7 cellular contexts compared by ENCODE assay signal in genomic region chr11:61207906-61208305, GRCh38. TPM values are rescaled to one million over a fixed set of nuclear protein-coding genes. Genes with fewer than 3 reads are reported as not detected.
"Had no signal": no experiment of that assay in that cellular context is flagged by ENCODE, and none has a peak within 500 bp of the region (broad histone marks: within the 10 kb centered on the region; RNA-seq: fewer than 3 reads in every experiment).

No MANE protein-coding gene starts in this region.

RNA-seq across cellular contexts. Expression of gene PGA3, which starts 4.6 kb away (rescaled TPM):
- total RNA-seq: upper lobe of right lung, ureter had no signal

RNA-seq across cellular contexts. Expression of gene PGA4, which starts 14.2 kb away (rescaled TPM):
- total RNA-seq: ureter had no signal

RNA-seq across cellular contexts. Expression of gene PGA5, which starts 33.1 kb away (rescaled TPM):
- total RNA-seq: suprapubic skin, temporal lobe, thoracic aorta, upper lobe of right lung, ureter, uterus, vagina had no signal
